Comparison of ENCODE assay signal across 23 cellular contexts in genomic region chr2:235009081-235009480, GRCh38. TPM values are rescaled to one million over a fixed set of nuclear protein-coding genes. Genes with fewer than 3 reads are reported as not detected.
DNase-seq lines count a peak whose midpoint lies in the region; ATAC-seq, FAIRE-seq and TF ChIP-seq lines count a peak whose summit lies in the region.
"Had no signal": no experiment of that assay in that cellular context is flagged by ENCODE, and none has a peak within 500 bp of the region (broad histone marks: within the 10 kb centered on the region; RNA-seq: fewer than 3 reads in every experiment).

No MANE protein-coding gene starts in this region.

- no peaks in the 10 kb centered on the region for H3K27me3 ChIP-seq in cardiac muscle cell
- H3K27me3 ChIP-seq in right cardiac atrium (ENCODE audit: control insufficient read depth, insufficient read depth): no peaks in the 10 kb centered on the region
- no peaks in the 10 kb centered on the region for H3K27me3 ChIP-seq in osteoblast (ENCODE audit: insufficient read depth, low read length)
- H3K27me3 ChIP-seq in SJCRH30: no peaks in the 10 kb centered on the region
- H3K27me3 ChIP-seq: heart right ventricle, SJSA1 had no signal

- no peak overlapping the region for H2AFZ ChIP-seq in osteoblast (ENCODE audit: low read length)

- H3K36me3 ChIP-seq in cardiac muscle cell (no peaks in the 10 kb centered on the region), kidney (ENCODE audit: control insufficient read depth in 1 of 2, insufficient read depth in 2 of 2, low read length in 2 of 2) (no peaks in the 10 kb centered on the region), osteoblast (ENCODE audit: insufficient read depth, low read length) (peaks cover 13% of the 10 kb centered on the region), SJCRH30 (no peaks in the 10 kb centered on the region)
- H3K36me3 ChIP-seq: heart right ventricle, thoracic aorta had no signal

- H3K79me2 ChIP-seq in osteoblast (ENCODE audit: insufficient read depth, low read length): peaks cover 99% of the 10 kb centered on the region

- 97% methylated on average over 6 of the region's 6 CpGs for WGBS in right cardiac atrium

- no peak for DNase-seq in cardiac muscle cell (ENCODE audit: low read depth in 1 of 2, low spot score in 1 of 2)
- DNase-seq in right cardiac atrium: no peak
- peak; percentile 54 for DNase-seq in kidney
- peak; percentile 38 for DNase-seq in osteoblast (ENCODE audit: insufficient read length, low spot score, missing footprints)
- no peak for DNase-seq in DMS114 treated with DMSO at 0.1 percent for 48 hours (lab: John Stamatoyannopoulos, UW; ENCODE audit: unreplicated experiment)
- DNase-seq in stimulated activated CD4-positive, alpha-beta T cell treated with anti-CD3 and anti-CD28 coated beads, Interleukin-1b, Interleukin-23, amount 100 ng/mL, for 48 hours: no peak
- DNase-seq in SJCRH30: no peak
- DNase-seq: activated CD8-positive, alpha-beta T cell treated with anti-CD3 and anti-CD28 coated beads for 36 hours; activated naive CD4-positive, alpha-beta T cell treated with anti-CD3 and anti-CD28 coated beads, Interleukin-2, amount 10 ng/mL, durations not matched to agents 7 days and 5 days; activated T-cell treated with anti-CD3 and anti-CD28 coated beads, Interleukin-2, amount 50 U/mL, for 1 hour; anterior cingulate cortex; COR-L47; heart right ventricle; NCI-H2171 treated with DMSO at 0.1 percent for 48 hours; stimulated activated CD4-positive, alpha-beta T cell treated with anti-CD3 and anti-CD28 coated beads, Interleukin-12 subunit alpha, Interleukin-12 subunit beta, amount 100 ng/mL, for 4 hours had no signal

- H4K20me1 ChIP-seq in osteoblast (ENCODE audit: insufficient read depth, low read length): peaks cover 82% of the 10 kb centered on the region

- no peak for FAIRE-seq in kidney (lab: Jason Lieb, UNC)
- FAIRE-seq: HTR-8/SVneo had no signal

- ATAC-seq in right cardiac atrium (no peak), GM21390 (IDR thresholded peaks at IDR 0.05; ENCODE audit: unreplicated experiment) (no peak)
- ATAC-seq: activated CD8-positive, alpha-beta T cell treated with anti-CD3 and anti-CD28 coated beads for 36 hours; heart right ventricle; natural killer cell treated with Interleukin-12 subunit alpha and Interleukin-12 subunit beta and Interleukin-15 and Interleukin-18, amount 100 ng/mL, for 72 hours had no signal

- no peak overlapping the region for H3K4me2 ChIP-seq in osteoblast (ENCODE audit: insufficient read depth, low read length)

- TF ChIP-seq CTCF in cardiac muscle cell (IDR thresholded peaks at IDR 0.05; ENCODE audit: low read depth, low read length) (no peak), kidney (IDR thresholded peaks at IDR 0.05; ENCODE audit: borderline replicate concordance, extremely low read depth, insufficient read depth) (no peak), osteoblast (IDR thresholded peaks at IDR 0.05; ENCODE audit: extremely low read depth, low read depth, low read length) (no peak)

- H3K4me1 ChIP-seq in cardiac muscle cell (ENCODE audit: low read depth) (peaks cover 57% of the 10 kb centered on the region), right cardiac atrium (ENCODE audit: control insufficient read depth, insufficient read depth, low read length) (peaks cover 10% of the 10 kb centered on the region), kidney (ENCODE audit: control insufficient read depth in 1 of 2, insufficient read depth in 1 of 2, low read depth in 1 of 2, low read length in 2 of 2) (peaks cover 13 to 34% of the 10 kb centered on the region in 2 donors), osteoblast (ENCODE audit: insufficient read depth, low read length) (peaks cover 19% of the 10 kb centered on the region), SJCRH30 (peaks cover 62% of the 10 kb centered on the region)

- intact Hi-C loops in right cardiac atrium (cut with DNase I): no loop called here
- intact Hi-C loops in kidney (cut with DNase I): no loop called here

- peak overlapping the region in 1 of 2 donors; percentile 36 for H3K9ac ChIP-seq in kidney (ENCODE audit: low read length in 2 of 2)

- H3K27ac ChIP-seq in cardiac muscle cell (peak overlapping the region; percentile 9), right cardiac atrium (ENCODE audit: low read length) (no peak overlapping the region), kidney (ENCODE audit: low read depth in 2 of 2, low read length in 2 of 2) (peak overlapping the region; percentile 30 to 56), osteoblast (ENCODE audit: low read depth, low read length) (no peak overlapping the region), SJCRH30 (no peak overlapping the region)
- H3K27ac ChIP-seq: 22Rv1, heart right ventricle, SJSA1, thoracic aorta had no signal

- H3K9me3 ChIP-seq in cardiac muscle cell (ENCODE audit: low read depth) (no peaks in the 10 kb centered on the region), right cardiac atrium (ENCODE audit: control insufficient read depth, low read length) (no peaks in the 10 kb centered on the region), kidney (ENCODE audit: control insufficient read depth in 1 of 2, low read length in 2 of 2) (no peaks in the 10 kb centered on the region), osteoblast (ENCODE audit: low read depth, low read length) (no peaks in the 10 kb centered on the region), SJCRH30 (replicated peaks) (no peaks in the 10 kb centered on the region)
- H3K9me3 ChIP-seq: heart right ventricle, SJSA1, thoracic aorta had no signal

- H3K4me3 ChIP-seq in cardiac muscle cell (no peak overlapping the region), right cardiac atrium (ENCODE audit: low read length) (no peak overlapping the region), kidney (ENCODE audit: low read length in 2 of 2) (no peak overlapping the region), osteoblast (ENCODE audit: insufficient read depth, low read length) (no peak overlapping the region), SJCRH30 (no peak overlapping the region)
- H3K4me3 ChIP-seq: heart right ventricle, lung, SJSA1, thoracic aorta had no signal

RNA-seq across cellular contexts. Expression of gene SH3BP4, which starts 57.3 kb away (rescaled TPM):
- 55.0 and 71.3 TPM in 2 replicates for total RNA-seq in cardiac muscle cell
- polyA plus RNA-seq in cardiac muscle cell: 35.8 and 48.5 TPM in 2 replicates
- 10 to 100 TPM; 18.4 to 32.0 (median 21.6) TPM for total RNA-seq in right cardiac atrium
- polyA plus RNA-seq in right cardiac atrium: 12.3 TPM
- 52.9 TPM for total RNA-seq in kidney
- 20.0 TPM for polyA plus RNA-seq in kidney (ENCODE audit: insufficient read depth, low read depth, low replicate concordance)
- 113 and 121 TPM in 2 replicates for total RNA-seq in osteoblast
- 32.9 and 35.5 TPM in 2 replicates for total RNA-seq in SJCRH30 (2014; rRNA removed; shearing (Covaris generic))
- total RNA-seq: natural killer cell treated with Interleukin-12 subunit alpha and Interleukin-12 subunit beta and Interleukin-15 and Interleukin-18, amount 100 ng/mL, for 72 hours; T-helper 2 cell treated with Interferon-gamma antibody and Interleukin-4, amounts not matched to agents 100 ng/mL and 5 ng/mL, for 36 hours had no signal

Comparison
In these comparisons a context has a peak if more than half of its experiments do, and no peak if none do; other contexts are left out.
1. H3K27ac ChIP-seq: peak in cardiac muscle cell (single experiment) and kidney (2 of 2); none in right cardiac atrium (single experiment), osteoblast (single experiment) and SJCRH30 (single experiment).
2. DNase-seq: peak in kidney (single experiment) and osteoblast (single experiment); none in cardiac muscle cell (0 of 2), right cardiac atrium (0 of 3), DMS114 treated with DMSO at 0.1 percent for 48 hours (single experiment), stimulated activated CD4-positive, alpha-beta T cell treated with anti-CD3 and anti-CD28 coated beads, Interleukin-1b, Interleukin-23, amount 100 ng/mL, for 48 hours (single experiment) and SJCRH30 (0 of 2).